ENCODE assay signal across 8 cellular contexts in the genomic region with DNA sequence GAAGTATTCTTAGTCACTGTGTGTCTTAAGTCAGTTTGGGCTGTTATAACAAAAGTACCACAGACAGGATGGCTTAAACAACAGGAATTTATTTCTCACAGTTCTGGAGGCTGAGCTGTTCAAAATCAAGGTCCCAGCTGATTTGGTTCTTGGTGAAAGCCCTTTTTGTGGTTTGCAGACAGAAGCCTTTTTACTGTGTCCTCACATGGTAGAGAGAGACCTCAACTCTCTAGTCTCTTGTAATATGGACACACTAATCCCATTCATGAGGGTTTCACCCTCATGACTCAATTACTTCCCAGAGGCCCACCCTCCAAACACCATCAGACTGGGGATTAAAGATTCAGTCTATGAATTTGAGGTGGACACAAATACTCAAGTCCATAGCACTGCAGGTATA.
A peak's percentile ranks its signal among the peaks of the same experiment; 100 is the strongest.
DNase-seq lines count a peak whose midpoint lies in the region; ATAC-seq and TF ChIP-seq lines count a peak whose summit lies in the region.
"Not testable (repeated sequence)": the region's sequence is repeated elsewhere in the genome, so short reads cannot be mapped to it uniquely, and the experiment has no call there.

No MANE protein-coding gene starts in this region.

- H3K27me3 ChIP-seq in DND-41 (ENCODE audit: insufficient read depth, low read length, poor library complexity); KMS-11 (ENCODE audit: insufficient read depth, low read depth): not testable (repeated sequence)

- H3K4me2 ChIP-seq in DND-41 (ENCODE audit: insufficient read depth, low read length) = not testable (repeated sequence)
- H3K4me2 ChIP-seq in KMS-11 = peak overlapping the region; percentile 82

- H3K9me3 ChIP-seq in DND-41 (ENCODE audit: insufficient read depth, low read length, severe bottlenecking) = not testable (repeated sequence)

- DNase-seq in DND-41 = peak; percentile 8
- peak; percentile 14 for DNase-seq in NCI-H82 (lab: John Stamatoyannopoulos, UW)
- peak; percentile 47 for DNase-seq in RPMI8226
- DNase-seq in foreskin melanocyte = peak; percentile 95
- DNase-seq in medulla oblongata (ENCODE audit: extremely low spot score) = peak; percentile 76
- DNase-seq in putamen (ENCODE audit: low spot score) = peak; percentile 14
- peak; percentile 53 for DNase-seq in superior temporal gyrus (ENCODE audit: extremely low spot score)

- not testable (repeated sequence) for H3K4me3 ChIP-seq in DND-41 (ENCODE audit: low read depth in 1 of 2, low read length in 2 of 2); KMS-11 (IDR thresholded peaks at IDR 0.05; ENCODE audit: insufficient read depth, low read depth, low read length)

- not testable (repeated sequence) for H3K9ac ChIP-seq in DND-41 (ENCODE audit: low read depth, low read length); KMS-11

- H4K20me1 ChIP-seq in DND-41 (ENCODE audit: insufficient read depth, low read length); KMS-11 (ENCODE audit: insufficient read depth): not testable (repeated sequence)

- H2AFZ ChIP-seq in DND-41 (ENCODE audit: low read depth, low read length); KMS-11 (ENCODE audit: low read depth): not testable (repeated sequence)

- not testable (repeated sequence) for H3K79me2 ChIP-seq in DND-41 (ENCODE audit: insufficient read depth, low read length)
- H3K79me2 ChIP-seq in KMS-11 (ENCODE audit: insufficient read depth, low read depth) = peaks cover 15% of the 10 kb centered on the region; the same call in 1 of the 2 replicates

- not testable (repeated sequence) for H3K27ac ChIP-seq in DND-41 (ENCODE audit: low read length)
- peak overlapping the region; percentile 8; the same call in 1 of the 2 replicates for H3K27ac ChIP-seq in KMS-11

- ATAC-seq in DND-41 (ENCODE audit: insufficient read depth, low read depth) = peak; percentile 72

- not testable (repeated sequence) for TF ChIP-seq CTCF in DND-41 (IDR thresholded peaks at IDR 0.05; ENCODE audit: borderline replicate concordance, extremely low read depth, low read length, poor library complexity, severe bottlenecking); KMS-11 (conservative IDR thresholded peaks at IDR 0.05; ENCODE audit: low read depth, low read length)

- not testable (repeated sequence) for H3K36me3 ChIP-seq in DND-41 (ENCODE audit: insufficient read depth, low read length); KMS-11 (ENCODE audit: insufficient read depth)

- H3K4me1 ChIP-seq in DND-41 (ENCODE audit: insufficient read depth, low read length) = not testable (repeated sequence)
- peaks cover 61% of the 10 kb centered on the region for H3K4me1 ChIP-seq in KMS-11 (ENCODE audit: low read depth, poor library complexity, severe bottlenecking)

Comparison
In these comparisons a context has a peak if more than half of its experiments do, and no peak if none do; other contexts are left out.
1. DNase-seq: peak in every context shown above with its lines; median percentile 95 in foreskin melanocyte; 76 in medulla oblongata; 53 in superior temporal gyrus; 47 in RPMI8226; 14 in NCI-H82; 14 in putamen; 8 in DND-41.